Comparison of ENCODE assay signal across 1 cellular context in genomic region chr1:32180186-32181060, GRCh38.
TF ChIP-seq lines count a peak whose summit lies in the region.

No MANE protein-coding gene starts in this region.

TF ChIP-seq in endothelial cell of umbilical vein, 7 proteins besides CTCF, POLR2A, EP300 and RAD21:
- TF ChIP-seq EZH2 (IDR thresholded peaks at IDR 0.05; ENCODE audit: borderline replicate concordance, low read depth, low read length, severe bottlenecking) (no peak), POLR2AphosphoS5 (IDR thresholded peaks at IDR 0.05; ENCODE audit: insufficient read depth, low read depth, low read length) (no peak), FOS (IDR thresholded peaks at IDR 0.05; ENCODE audit: borderline replicate concordance, insufficient read depth, low read length) (no peak), MYC (IDR thresholded peaks at IDR 0.05; ENCODE audit: low read depth, low read length) (no peak), GATA2 (IDR thresholded peaks at IDR 0.05; ENCODE audit: insufficient read depth, insufficient read length, low read depth, low read length) (no peak), MAX (IDR thresholded peaks at IDR 0.05; ENCODE audit: insufficient read depth, insufficient read length) (no peak), JUN (IDR thresholded peaks at IDR 0.05; ENCODE audit: borderline replicate concordance, insufficient read depth, insufficient read length, low read depth) (no peak)
